Comparison of ENCODE assay signal across 32 cellular contexts in the genomic region with DNA sequence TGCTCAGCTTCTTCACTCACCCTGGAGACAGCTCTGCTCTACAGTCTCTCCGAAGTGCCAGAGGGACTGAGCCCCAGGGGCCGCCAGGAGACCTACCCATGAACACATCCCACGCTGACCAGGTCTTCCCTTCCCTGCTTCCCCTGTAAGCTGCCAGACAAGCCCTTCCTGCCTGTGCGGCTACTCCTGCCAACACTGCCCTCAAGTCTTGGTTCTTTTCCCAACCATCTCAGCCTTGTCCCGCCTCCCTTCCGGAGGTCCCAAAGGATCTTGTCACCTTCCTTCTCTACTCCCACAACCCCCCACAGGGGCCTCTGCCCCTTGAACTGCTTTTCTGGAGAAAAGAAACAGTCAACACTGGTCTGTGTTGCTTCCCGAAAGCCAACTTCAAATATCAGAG. TPM values are rescaled to one million over a fixed set of nuclear protein-coding genes. Genes with fewer than 3 reads are reported as not detected.
DNase-seq lines count a peak whose midpoint lies in the region; ATAC-seq, FAIRE-seq and TF ChIP-seq lines count a peak whose summit lies in the region.
"Had no signal": no experiment of that assay in that cellular context is flagged by ENCODE, and none has a peak within 500 bp of the region (broad histone marks: within the 10 kb centered on the region; RNA-seq: fewer than 3 reads in every experiment).

No MANE protein-coding gene starts in this region.

- no CpG with 5 or more reads among the region's 7 CpGs for WGBS in trophoblast cell (ENCODE audit: extremely low coverage, insufficient coverage, insufficient read length)

- H4K8ac ChIP-seq in trophoblast cell (ENCODE audit: low read depth, low read length): no peak overlapping the region

- H4K12ac ChIP-seq in trophoblast cell (ENCODE audit: low read depth, low read length): no peak overlapping the region

- H3K79me2 ChIP-seq in trophoblast cell (ENCODE audit: control insufficient read depth, insufficient read depth, low read length, poor library complexity): peaks cover 1% of the 10 kb centered on the region

- no peak for TF ChIP-seq CTCF in kidney (IDR thresholded peaks at IDR 0.05; ENCODE audit: borderline replicate concordance, extremely low read depth, insufficient read depth)
- no peak for TF ChIP-seq CTCF in CD4-positive, alpha-beta T cell (IDR thresholded peaks at IDR 0.05)

- H3K27me3 Mint-ChIP-seq in CD4-positive, alpha-beta T cell: no peaks in the 10 kb centered on the region

- no peak overlapping the region for H2BK120ac ChIP-seq in trophoblast cell (ENCODE audit: insufficient read depth, low read length, poor library complexity)

- no peaks in the 10 kb centered on the region for H3K36me3 Mint-ChIP-seq in CD4-positive, alpha-beta T cell (ENCODE audit: low read depth)
- H3K36me3 Mint-ChIP-seq: CD8-positive, alpha-beta memory T cell; immature natural killer cell; natural killer cell treated with Interleukin-12 subunit alpha and Interleukin-12 subunit beta and Interleukin-15 and Interleukin-18, amount 100 ng/mL, for 72 hours; stimulated activated memory B cell treated with anti-CD40 and anti-IgM and Interleukin-4, amounts not matched to agents 10 μg/mL and 1 μg/mL and 100 μg/mL, for 72 hours had no signal

- H3K27ac ChIP-seq in kidney (ENCODE audit: low read depth in 2 of 2, low read length in 2 of 2): peak overlapping the region; percentile 25 to 80
- H3K27ac ChIP-seq in trophoblast cell (ENCODE audit: low read depth, low read length): peak overlapping the region; percentile 19
- H3K27ac ChIP-seq in CD4-positive, alpha-beta T cell (ENCODE audit: low read depth, low read length): no peak overlapping the region
- H3K27ac ChIP-seq: pancreas, suprapubic skin had no signal

- FAIRE-seq in kidney (lab: Jason Lieb, UNC): no peak
- FAIRE-seq: A204.1, pancreas had no signal

- POLR2A ChIA-PET in CD4-positive, alpha-beta T cell (lab: Charles Lee): no interaction called here

- no peak overlapping the region for H3K4ac ChIP-seq in trophoblast cell (ENCODE audit: low read depth, low read length)

- no peaks in the 10 kb centered on the region for H3K9me3 Mint-ChIP-seq in CD4-positive, alpha-beta T cell
- H3K9me3 Mint-ChIP-seq: activated CD4-positive, alpha-beta T cell treated with anti-CD3 and anti-CD28 coated beads, Interleukin-2, amount 10 ng/mL, durations not matched to agents 24 days and 14 days; activated T-cell treated with anti-CD3 and anti-CD28 coated beads, Interleukin-2, amount 50 U/mL, for 24 hours; CD8-positive, alpha-beta memory T cell; HFFc6; immature natural killer cell; natural killer cell treated with Interleukin-12 subunit alpha and Interleukin-12 subunit beta and Interleukin-15 and Interleukin-18, amount 100 ng/mL, for 72 hours; stimulated activated memory B cell treated with anti-CD40 and anti-IgM and Interleukin-4, amounts not matched to agents 10 μg/mL and 1 μg/mL and 100 μg/mL, for 72 hours had no signal

- CTCF ChIA-PET in CD4-positive, alpha-beta T cell (lab: Charles Lee): no interaction called here

- H3K27ac Mint-ChIP-seq in CD4-positive, alpha-beta T cell: no peak overlapping the region
- H3K27ac Mint-ChIP-seq: activated CD4-positive, alpha-beta T cell treated with anti-CD3 and anti-CD28 coated beads, Interleukin-2, amount 10 ng/mL, durations not matched to agents 24 days and 14 days; activated T-cell treated with anti-CD3 and anti-CD28 coated beads, Interleukin-2, amount 50 U/mL, for 24 hours; CD8-positive, alpha-beta memory T cell; HFFc6; immature natural killer cell; natural killer cell treated with Interleukin-12 subunit alpha and Interleukin-12 subunit beta and Interleukin-15 and Interleukin-18, amount 100 ng/mL, for 72 hours; stimulated activated memory B cell treated with anti-CD40 and anti-IgM and Interleukin-4, amounts not matched to agents 10 μg/mL and 1 μg/mL and 100 μg/mL, for 72 hours had no signal

- no peak overlapping the region for H3K4me3 Mint-ChIP-seq in CD4-positive, alpha-beta T cell
- H3K4me3 Mint-ChIP-seq: activated CD4-positive, alpha-beta T cell treated with anti-CD3 and anti-CD28 coated beads, Interleukin-2, amount 10 ng/mL, durations not matched to agents 24 days and 14 days; activated T-cell treated with anti-CD3 and anti-CD28 coated beads, Interleukin-2, amount 50 U/mL, for 24 hours; CD8-positive, alpha-beta memory T cell; HFFc6; immature natural killer cell; natural killer cell treated with Interleukin-12 subunit alpha and Interleukin-12 subunit beta and Interleukin-15 and Interleukin-18, amount 100 ng/mL, for 72 hours; stimulated activated memory B cell treated with anti-CD40 and anti-IgM and Interleukin-4, amounts not matched to agents 10 μg/mL and 1 μg/mL and 100 μg/mL, for 72 hours had no signal

- ATAC-seq in left cardiac atrium: peak; percentile 17 to 18
- no peak for ATAC-seq in CD4-positive, alpha-beta T cell (ENCODE audit: poor library complexity)
- ATAC-seq: natural killer cell treated with Interleukin-12 subunit alpha and Interleukin-12 subunit beta and Interleukin-15 and Interleukin-18, amount 100 ng/mL, for 72 hours; pancreas; PC-3; sciatic nerve; stimulated activated memory B cell treated with anti-CD40 and anti-IgM and Interleukin-4, amounts not matched to agents 10 μg/mL and 1 μg/mL and 100 μg/mL, for 72 hours had no signal

- H3K9ac ChIP-seq in kidney (ENCODE audit: low read length in 2 of 2): no peak overlapping the region
- no peak overlapping the region for H3K9ac ChIP-seq in trophoblast cell (ENCODE audit: low read length)

- peaks cover 23% of the 10 kb centered on the region for H3K79me1 ChIP-seq in trophoblast cell (ENCODE audit: low read length)

- peak; percentile 42 for DNase-seq in left cardiac atrium
- DNase-seq in cardiac septum (ENCODE audit: low spot score): no peak
- DNase-seq in kidney: no peak
- no peak for DNase-seq in trophoblast cell
- DNase-seq in NCI-H524 treated with DMSO at 0.1 percent for 48 hours (lab: John Stamatoyannopoulos, UW): no peak
- no peak for DNase-seq in CD4-positive, alpha-beta T cell
- no peak for DNase-seq in NCI-H2171 treated with DMSO at 0.1 percent for 48 hours (lab: John Stamatoyannopoulos, UW)
- DNase-seq in germinal center (ENCODE audit: low spot score): no peak
- DNase-seq: activated CD4-positive, alpha-beta T cell treated with anti-CD3 and anti-CD28 coated beads, Interleukin-2, amount 10 ng/mL, durations not matched to agents 24 days and 14 days; activated gamma-delta T cell treated with Interleukin-2 at 50 U/mL for 16 hours; activated T-cell treated with anti-CD3 and anti-CD28 coated beads, Interleukin-2, amount 50 U/mL, for 24 hours; CD8-positive, alpha-beta memory T cell; DMS153; effector CD8-positive, alpha-beta T cell; foreskin melanocyte; GOT3; HFFc6; hypothalamus; immature natural killer cell; Kasumi-1; NCI-H146; NCI-H510A treated with DMSO at 0.1 percent for 48 hours; NK-92 treated with Interleukin-12 subunit alpha and Interleukin-12 subunit beta, amount 100 ng/mL, for 24 hours; pancreas; PC-3; stimulated activated CD4-positive, alpha-beta T cell treated with anti-CD3 and anti-CD28 coated beads, Interleukin-4, amount 100 ng/mL, for 4 hours; T-helper 9 cell had no signal

- H3K18ac ChIP-seq in trophoblast cell (ENCODE audit: low read length): no peak overlapping the region

- H3K4me1 ChIP-seq in kidney (ENCODE audit: control insufficient read depth in 1 of 2, insufficient read depth in 1 of 2, low read depth in 1 of 2, low read length in 2 of 2) (peaks cover 16 to 31% of the 10 kb centered on the region in 2 donors), trophoblast cell (ENCODE audit: control insufficient read depth in 1 of 2, insufficient read depth in 2 of 2, low read length in 2 of 2) (peaks cover 54 to 69% of the 10 kb centered on the region in 2 experiments)

- intact Hi-C loops in left cardiac atrium (cut with DNase I): no loop called here
- intact Hi-C loops in cardiac septum (cut with DNase I): no loop called here
- intact Hi-C loops in kidney (cut with DNase I): no loop called here
- intact Hi-C loops in CD4-positive, alpha-beta T cell (cut with DNase I, micrococcal nuclease): no loop called here

- H2AK5ac ChIP-seq in trophoblast cell (ENCODE audit: low read length): no peak overlapping the region

- H3K4me1 Mint-ChIP-seq in CD4-positive, alpha-beta T cell (ENCODE audit: low read depth): peaks cover 6% of the 10 kb centered on the region

- no peak overlapping the region for H2AFZ ChIP-seq in trophoblast cell (ENCODE audit: insufficient read depth, low read length, poor library complexity)

- H2BK5ac ChIP-seq in trophoblast cell (ENCODE audit: low read depth, low read length, poor library complexity): no peak overlapping the region

- H3K36me3 ChIP-seq in kidney (ENCODE audit: control insufficient read depth in 1 of 2, insufficient read depth in 2 of 2, low read length in 2 of 2): no peaks in the 10 kb centered on the region
- H3K36me3 ChIP-seq in trophoblast cell (ENCODE audit: control insufficient read depth in 1 of 2, insufficient read depth in 2 of 2, low read length in 2 of 2): no peaks in the 10 kb centered on the region
- H3K36me3 ChIP-seq: pancreas, suprapubic skin had no signal

- H3K23ac ChIP-seq in trophoblast cell (ENCODE audit: low read length): no peak overlapping the region

- no peaks in the 10 kb centered on the region for H3K27me3 ChIP-seq in trophoblast cell (ENCODE audit: insufficient read depth, low read length)
- H3K27me3 ChIP-seq in CD4-positive, alpha-beta T cell (ENCODE audit: control insufficient read depth, insufficient read depth, low read length): no peaks in the 10 kb centered on the region
- H3K27me3 ChIP-seq: pancreas, suprapubic skin had no signal

- H3K4me3 ChIP-seq in kidney (ENCODE audit: low read length in 2 of 2): no peak overlapping the region
- H3K4me3 ChIP-seq in trophoblast cell (ENCODE audit: low read depth, low read length): no peak overlapping the region
- H3K4me3 ChIP-seq: pancreas, suprapubic skin had no signal

- H3K9me3 ChIP-seq in kidney (ENCODE audit: control insufficient read depth in 1 of 2, low read length in 2 of 2) (no peaks in the 10 kb centered on the region), trophoblast cell (ENCODE audit: insufficient read depth, low read depth, low read length) (peaks cover 7% of the 10 kb centered on the region)
- H3K9me3 ChIP-seq in CD4-positive, alpha-beta T cell (ENCODE audit: control insufficient read depth, low read length): no peaks in the 10 kb centered on the region
- H3K9me3 ChIP-seq: pancreas, suprapubic skin had no signal

- H2BK12ac ChIP-seq in trophoblast cell (ENCODE audit: low read length): no peak overlapping the region

- H3K4me2 ChIP-seq in trophoblast cell (ENCODE audit: low read length): no peak overlapping the region

- no peak overlapping the region for H3K14ac ChIP-seq in trophoblast cell (ENCODE audit: low read length)

- H4K91ac ChIP-seq in trophoblast cell (ENCODE audit: low read depth, low read length): no peak overlapping the region

RNA-seq across cellular contexts. Expression of a gene that starts 15.0 kb away (rescaled TPM):
- total RNA-seq in left cardiac atrium (10 to 100 TPM; 14.7 to 63.5 TPM), cardiac septum (6.7 TPM), kidney (7.1 TPM)
- 3.7 TPM for polyA plus RNA-seq in kidney (ENCODE audit: insufficient read depth, low read depth, low replicate concordance)
- 1.1 and 1.2 TPM in 2 replicates for polyA plus RNA-seq in trophoblast cell (2013)
- total RNA-seq in CD4-positive, alpha-beta T cell: under 1 TPM; 0.19 to 0.28 TPM
- total RNA-seq: PC-3 had no signal

RNA-seq across cellular contexts. Expression of a gene that starts 50.3 kb away (rescaled TPM):
- total RNA-seq in left cardiac atrium (10 to 100 TPM; 52.4 to 56.3 TPM), cardiac septum (24.9 TPM), kidney (21.3 TPM)
- 40.1 TPM for polyA plus RNA-seq in kidney (ENCODE audit: insufficient read depth, low read depth, low replicate concordance)
- 32.6 and 33.1 TPM in 2 replicates for polyA plus RNA-seq in trophoblast cell (2013)
- 1 to 10 TPM; 1.8 to 2.2 TPM for total RNA-seq in CD4-positive, alpha-beta T cell
